Comparison of ENCODE assay signal across 1 cellular context in genomic region chr20:44549123-44549522, GRCh38.
TF ChIP-seq lines count a peak whose summit lies in the region.

No MANE protein-coding gene starts in this region.

TF ChIP-seq in endothelial cell of umbilical vein, 7 proteins besides CTCF, POLR2A, EP300 and RAD21:
- peak; percentile 40 for TF ChIP-seq FOS (IDR thresholded peaks at IDR 0.05; ENCODE audit: borderline replicate concordance, insufficient read depth, low read length)
- TF ChIP-seq JUN (IDR thresholded peaks at IDR 0.05; ENCODE audit: borderline replicate concordance, insufficient read depth, insufficient read length, low read depth), result no peak
- no peak for TF ChIP-seq POLR2AphosphoS5 (IDR thresholded peaks at IDR 0.05; ENCODE audit: insufficient read depth, low read depth, low read length)
- TF ChIP-seq MYC (IDR thresholded peaks at IDR 0.05; ENCODE audit: low read depth, low read length), result no peak
- TF ChIP-seq GATA2 (IDR thresholded peaks at IDR 0.05; ENCODE audit: insufficient read depth, insufficient read length, low read depth, low read length), result peak; percentile 58
- TF ChIP-seq, protein P1, sequence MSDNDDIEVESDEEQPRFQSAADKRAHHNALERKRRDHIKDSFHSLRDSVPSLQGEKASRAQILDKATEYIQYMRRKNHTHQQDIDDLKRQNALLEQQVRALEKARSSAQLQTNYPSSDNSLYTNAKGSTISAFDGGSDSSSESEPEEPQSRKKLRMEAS (IDR thresholded peaks at IDR 0.05; ENCODE audit: insufficient read depth, insufficient read length), result no peak
